8 cellular contexts compared by ENCODE assay signal in genomic region chr16:71461686-71462648, GRCh38. TPM values are rescaled to one million over a fixed set of nuclear protein-coding genes. Genes with fewer than 3 reads are reported as not detected.
A peak's percentile ranks its signal among the peaks of the same experiment; 100 is the strongest.
DNase-seq lines count a peak whose midpoint lies in the region; ATAC-seq, FAIRE-seq and TF ChIP-seq lines count a peak whose summit lies in the region.

TSS of gene ZNF23 (minus strand) at chr16:71462247. CDS start at chr16:71456796, 5,451 bp downstream.

- peak; percentile 98 for TF ChIP-seq POLR2A in GM12892 (IDR thresholded peaks at IDR 0.05; ENCODE audit: low read depth, low read length)

- H3K9me2 ChIP-seq in hepatocyte (replicated peaks; ENCODE audit: insufficient read depth) = no peaks in the 10 kb centered on the region

- intact Hi-C loops in aorta (cut with DNase I) = loop anchor here (1.0 kb wide), 1 partner anchor 22 kb away; no protein-coding TSS in a partner anchor

- TF ChIP-seq CTCF in astrocyte of the cerebellum (IDR thresholded peaks at IDR 0.05; ENCODE audit: low read depth, low read length, missing control alignments) = peak; percentile 5
- TF ChIP-seq CTCF in hepatocyte (IDR thresholded peaks at IDR 0.05; ENCODE audit: poor library complexity) = peak; percentile 30

- peaks cover 7% of the 10 kb centered on the region for H3K4me1 ChIP-seq in hepatocyte (ENCODE audit: insufficient read depth)
- no peaks in the 10 kb centered on the region for H3K4me1 ChIP-seq in aorta (ENCODE audit: control insufficient read depth in 1 of 2, insufficient read depth in 2 of 2, low read length in 2 of 2)

- peak; percentile 92 for FAIRE-seq in GM12892 (lab: Jason Lieb, UNC)

- peaks cover 20% of the 10 kb centered on the region for H3K79me2 ChIP-seq in hepatocyte

- H3K4me2 ChIP-seq in hepatocyte = peak within 1 kb of the TSS; percentile 96

- H3K36me3 ChIP-seq in hepatocyte (replicated peaks; ENCODE audit: insufficient read depth, low read depth) = no peaks in the 10 kb centered on the region
- no peaks in the 10 kb centered on the region for H3K36me3 ChIP-seq in aorta (ENCODE audit: control insufficient read depth in 1 of 2, insufficient read depth in 2 of 2, low read length in 1 of 2)

- no peaks in the 10 kb centered on the region for H3K9me3 ChIP-seq in hepatocyte (ENCODE audit: low read depth)
- no peaks in the 10 kb centered on the region for H3K9me3 ChIP-seq in aorta (ENCODE audit: control insufficient read depth, low read length)

- DNase-seq in GM12892 (ENCODE audit: insufficient read length) = peak; percentile 93
- peak; percentile 56 for DNase-seq in NCI-H1105 treated with DMSO at 0.1 percent for 48 hours (lab: John Stamatoyannopoulos, UW)
- peak; percentile 65 for DNase-seq in T-helper 9 cell
- peak; percentile 37 for DNase-seq in astrocyte of the cerebellum (ENCODE audit: low read depth)
- peak; percentile 88 for DNase-seq in hepatocyte (ENCODE audit: low spot score)
- peak; percentile 96 for DNase-seq in retina
- peak; percentile 91 to 95 for DNase-seq in aorta

- H3K27ac ChIP-seq in hepatocyte = peak within 1 kb of the TSS; percentile 76
- H3K27ac ChIP-seq in aorta (ENCODE audit: low read depth in 1 of 2, low read length in 2 of 2) = peak within 1 kb of the TSS in 1 of 2 donors; percentile 30

- H3K27me3 ChIP-seq in hepatocyte = no peaks in the 10 kb centered on the region
- no peaks in the 10 kb centered on the region for H3K27me3 ChIP-seq in aorta (ENCODE audit: control insufficient read depth in 1 of 2, insufficient read depth in 2 of 2, low read length in 1 of 2)

- peak within 1 kb of the TSS; percentile 89 for H2AFZ ChIP-seq in hepatocyte

- no peaks in the 10 kb centered on the region for H4K20me1 ChIP-seq in hepatocyte (ENCODE audit: insufficient read depth, poor library complexity, severe bottlenecking)

- in situ Hi-C loops in astrocyte of the cerebellum (cut with HindIII; ENCODE audit: low sequenced_read_pairs) = no loop called here

- WGBS in hepatocyte (ENCODE audit: low lambda C conversion rate, missing lambda C conversion rate) = under 1% methylated on average over 52 of the region's 52 CpGs
- 0% methylated on average over 50 to 52 of the region's 52 CpGs for WGBS in aorta, 2 donors

- H3K4me3 ChIP-seq in astrocyte of the cerebellum (ENCODE audit: low read depth, low read length) (peak within 1 kb of the TSS; percentile 97), hepatocyte (peak within 1 kb of the TSS; percentile 84), aorta (ENCODE audit: low read length in 2 of 2) (peak within 1 kb of the TSS; percentile 69 to 89)

- ATAC-seq in HG02623 (IDR thresholded peaks at IDR 0.05; ENCODE audit: unreplicated experiment) (peak; percentile 96), aorta (ENCODE audit: low FRiP score) (peak; percentile 98)

RNA-seq across cellular contexts. Expression of gene ZNF23, which starts in this region (rescaled TPM):
- polyA plus RNA-seq in GM12892 (2012; ENCODE audit: missing spikeins) = 11.2 TPM
- total RNA-seq in hepatocyte (6.2 and 7.1 TPM in 2 replicates), aorta (10 to 100 TPM; 10.0 to 11.7 TPM)
- polyA plus RNA-seq in hepatocyte (5.3 and 6.9 TPM in 2 replicates), aorta (10 to 100 TPM; 11.8 to 13.8 TPM)

Comparison
In these comparisons a context has a peak if more than half of its experiments do, and no peak if none do; other contexts are left out.
1. DNase-seq: peak in every context shown above with its lines; median percentile 96 in retina; 93 in GM12892; 93 in aorta; 88 in hepatocyte; 65 in T-helper 9 cell; 56 in NCI-H1105 treated with DMSO at 0.1 percent for 48 hours; 37 in astrocyte of the cerebellum.